In the genomic region with DNA sequence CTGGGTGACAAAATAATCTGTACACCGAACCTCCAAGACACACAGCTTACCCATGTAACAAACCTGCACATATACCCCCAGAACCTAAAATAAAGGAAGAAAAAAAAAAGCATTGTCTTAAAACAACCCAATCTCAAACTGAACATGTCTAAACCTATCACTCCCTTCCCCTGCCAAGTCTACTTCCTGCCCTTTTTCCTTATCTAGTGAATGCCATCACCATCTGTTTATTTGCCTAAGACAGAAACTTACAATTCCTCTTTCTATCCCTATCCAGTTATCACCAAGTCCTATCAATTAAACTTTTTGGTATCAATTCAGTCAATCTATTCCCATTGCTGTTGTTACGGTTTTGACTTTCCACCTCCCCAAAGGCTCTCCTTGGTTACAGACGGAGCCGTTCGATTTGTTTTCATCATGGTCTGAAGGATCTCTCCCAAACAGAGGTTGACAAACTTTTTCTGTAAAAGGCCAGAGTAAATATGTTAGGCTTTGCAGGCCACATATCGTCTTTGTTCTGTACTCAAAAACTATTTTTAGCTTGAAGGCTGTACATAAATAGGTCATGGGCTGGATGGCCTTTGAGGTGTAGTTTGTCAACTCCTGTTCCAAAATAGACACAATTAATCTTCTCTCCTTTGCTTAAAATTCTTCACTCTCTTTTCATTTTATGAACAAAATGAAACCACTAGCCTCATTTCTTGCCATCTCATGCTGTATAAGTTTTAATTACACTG, we compare ENCODE assay signal across 13 cellular contexts. TPM values are rescaled to one million over a fixed set of nuclear protein-coding genes. Genes with fewer than 3 reads are reported as not detected.
DNase-seq lines count a peak whose midpoint lies in the region; ATAC-seq, FAIRE-seq and TF ChIP-seq lines count a peak whose summit lies in the region.
"Had no signal": no experiment of that assay in that cellular context is flagged by ENCODE, and none has a peak within 500 bp of the region (broad histone marks: within the 10 kb centered on the region; RNA-seq: fewer than 3 reads in every experiment).

No MANE protein-coding gene starts in this region.

- no peak overlapping the region for H2AFZ ChIP-seq in osteoblast (ENCODE audit: low read length)

- CTCF ChIA-PET in MCF 10A (lab: Yijun Ruan, JAX), result interaction anchor here (0.7 to 1.9 kb wide), 4 partner anchors 11 to 174 kb away, joined by 3 to 8 read pairs (median 4); no protein-coding TSS in a partner anchor
- CTCF ChIA-PET in activated CD4-positive, alpha-beta memory T cell treated with anti-CD3 and anti-CD28 coated beads for 36 hours (lab: Charles Lee), result no interaction called here

- peak; percentile 48 for ATAC-seq in esophagus mucosa
- no peak for ATAC-seq in stimulated activated effector memory CD8-positive, alpha-beta T cell treated with anti-CD3 and anti-CD28 coated beads, Interleukin-12 subunit alpha, Interleukin-12 subunit beta, amount 100 ng/mL, for 72 hours

- H3K4me1 ChIP-seq in breast epithelium (no peaks in the 10 kb centered on the region), kidney (ENCODE audit: control insufficient read depth in 1 of 2, insufficient read depth in 1 of 2, low read depth in 1 of 2, low read length in 2 of 2) (no peaks in the 10 kb centered on the region), osteoblast (ENCODE audit: insufficient read depth, low read length) (no peaks in the 10 kb centered on the region)
- H3K4me1 ChIP-seq: uterus had no signal

- H3K36me3 Mint-ChIP-seq in MCF 10A (ENCODE audit: insufficient read depth, unreplicated experiment), result peaks cover 90% of the 10 kb centered on the region
- H3K36me3 Mint-ChIP-seq in activated CD4-positive, alpha-beta memory T cell treated with anti-CD3 and anti-CD28 coated beads for 36 hours, result peaks cover 70% of the 10 kb centered on the region
- peaks cover 97% of the 10 kb centered on the region for H3K36me3 Mint-ChIP-seq in stimulated activated effector memory CD8-positive, alpha-beta T cell treated with anti-CD3 and anti-CD28 coated beads, Interleukin-12 subunit alpha, Interleukin-12 subunit beta, amount 100 ng/mL, for 72 hours

- POLR2A ChIA-PET in MCF 10A (lab: Yijun Ruan, JAX), result interaction anchor here (0.7 to 5.2 kb wide), 6 partner anchors 11 to 75 kb away, joined by 3 to 40 read pairs (median 4); a partner anchor contains a TSS
- POLR2A ChIA-PET in activated CD4-positive, alpha-beta memory T cell treated with anti-CD3 and anti-CD28 coated beads for 36 hours (lab: Charles Lee), result interaction anchor here (0.7 kb wide), 1 partner anchor 13 kb away, joined by 3 read pairs; a partner anchor contains a TSS

- H3K27me3 ChIP-seq in breast epithelium (no peaks in the 10 kb centered on the region), osteoblast (ENCODE audit: insufficient read depth, low read length) (no peaks in the 10 kb centered on the region)
- H3K27me3 ChIP-seq: uterus had no signal

- H3K9ac ChIP-seq in kidney (ENCODE audit: low read length in 2 of 2), result no peak overlapping the region

- no peak overlapping the region for H3K4me2 ChIP-seq in osteoblast (ENCODE audit: insufficient read depth, low read length)

- H3K4me1 Mint-ChIP-seq in MCF 10A (ENCODE audit: insufficient read depth, unreplicated experiment), result peaks cover 13% of the 10 kb centered on the region
- peaks cover 49% of the 10 kb centered on the region for H3K4me1 Mint-ChIP-seq in activated CD4-positive, alpha-beta memory T cell treated with anti-CD3 and anti-CD28 coated beads for 36 hours (ENCODE audit: low read depth)
- peaks cover 28% of the 10 kb centered on the region for H3K4me1 Mint-ChIP-seq in stimulated activated effector memory CD8-positive, alpha-beta T cell treated with anti-CD3 and anti-CD28 coated beads, Interleukin-12 subunit alpha, Interleukin-12 subunit beta, amount 100 ng/mL, for 72 hours

- no peak for TF ChIP-seq POLR2A in breast epithelium (IDR thresholded peaks at IDR 0.05)

- TF ChIP-seq CTCF in MCF 10A (IDR thresholded peaks at IDR 0.05; ENCODE audit: unreplicated experiment) (no peak), breast epithelium (IDR thresholded peaks at IDR 0.05) (no peak), kidney (IDR thresholded peaks at IDR 0.05; ENCODE audit: borderline replicate concordance, extremely low read depth, insufficient read depth) (no peak), coronary artery (IDR thresholded peaks at IDR 0.05) (no peak), osteoblast (IDR thresholded peaks at IDR 0.05; ENCODE audit: extremely low read depth, low read depth, low read length) (no peak)

- H3K79me2 ChIP-seq in osteoblast (ENCODE audit: insufficient read depth, low read length), result peaks cover 22% of the 10 kb centered on the region

- peak; percentile 38 for DNase-seq in MCF 10A (ENCODE audit: unreplicated experiment)
- no peak for DNase-seq in breast epithelium (ENCODE audit: low spot score in 2 of 2)
- DNase-seq in activated CD4-positive, alpha-beta memory T cell treated with anti-CD3 and anti-CD28 coated beads for 36 hours, result no peak
- DNase-seq in stimulated activated effector memory CD8-positive, alpha-beta T cell treated with anti-CD3 and anti-CD28 coated beads, Interleukin-12 subunit alpha, Interleukin-12 subunit beta, amount 100 ng/mL, for 72 hours (ENCODE audit: low spot score in 2 of 2), result no peak
- DNase-seq in kidney, result no peak
- DNase-seq in coronary artery (ENCODE audit: low spot score), result no peak
- DNase-seq in osteoblast (ENCODE audit: insufficient read length, low spot score, missing footprints), result no peak
- DNase-seq: MV-4-11, NCI-H526, uterus had no signal

- no peaks in the 10 kb centered on the region for H3K9me3 ChIP-seq in breast epithelium
- no peaks in the 10 kb centered on the region for H3K9me3 ChIP-seq in kidney (ENCODE audit: control insufficient read depth in 1 of 2, low read length in 2 of 2)
- no peaks in the 10 kb centered on the region for H3K9me3 ChIP-seq in osteoblast (ENCODE audit: low read depth, low read length)
- H3K9me3 ChIP-seq: uterus had no signal

- H3K9me3 Mint-ChIP-seq in MCF 10A (ENCODE audit: unreplicated experiment), result no peaks in the 10 kb centered on the region
- no peaks in the 10 kb centered on the region for H3K9me3 Mint-ChIP-seq in activated CD4-positive, alpha-beta memory T cell treated with anti-CD3 and anti-CD28 coated beads for 36 hours
- no peaks in the 10 kb centered on the region for H3K9me3 Mint-ChIP-seq in stimulated activated effector memory CD8-positive, alpha-beta T cell treated with anti-CD3 and anti-CD28 coated beads, Interleukin-12 subunit alpha, Interleukin-12 subunit beta, amount 100 ng/mL, for 72 hours

- no peaks in the 10 kb centered on the region for H4K20me1 ChIP-seq in osteoblast (ENCODE audit: insufficient read depth, low read length)

- no TSS peak for BruUV-seq in MCF 10A (replicated peaks; lab: Mats Ljungman, UMichigan)

- H3K36me3 ChIP-seq in breast epithelium, result peaks cover 4% of the 10 kb centered on the region
- H3K36me3 ChIP-seq in kidney (ENCODE audit: control insufficient read depth in 1 of 2, insufficient read depth in 2 of 2, low read length in 2 of 2), result peaks cover 30 to 40% of the 10 kb centered on the region in 2 donors
- H3K36me3 ChIP-seq in osteoblast (ENCODE audit: insufficient read depth, low read length), result peaks cover 60% of the 10 kb centered on the region
- H3K36me3 ChIP-seq: uterus had no signal

- no peak for FAIRE-seq in kidney (lab: Jason Lieb, UNC)

- H3K27ac ChIP-seq in breast epithelium (no peak overlapping the region), kidney (ENCODE audit: low read depth in 2 of 2, low read length in 2 of 2) (no peak overlapping the region), coronary artery (no peak overlapping the region), osteoblast (ENCODE audit: low read depth, low read length) (no peak overlapping the region)
- H3K27ac ChIP-seq: HL-60 had no signal

- no peak overlapping the region for H3K4me3 ChIP-seq in breast epithelium
- H3K4me3 ChIP-seq in kidney (ENCODE audit: low read length in 2 of 2), result no peak overlapping the region
- H3K4me3 ChIP-seq in coronary artery, result no peak overlapping the region
- no peak overlapping the region for H3K4me3 ChIP-seq in osteoblast (ENCODE audit: insufficient read depth, low read length)
- H3K4me3 ChIP-seq: skin epidermis, uterus had no signal

- peak overlapping the region; percentile 80 for H3K27ac Mint-ChIP-seq in MCF 10A (ENCODE audit: low read depth, unreplicated experiment)
- H3K27ac Mint-ChIP-seq in activated CD4-positive, alpha-beta memory T cell treated with anti-CD3 and anti-CD28 coated beads for 36 hours, result peak overlapping the region; percentile 66
- peak overlapping the region; percentile 73 for H3K27ac Mint-ChIP-seq in stimulated activated effector memory CD8-positive, alpha-beta T cell treated with anti-CD3 and anti-CD28 coated beads, Interleukin-12 subunit alpha, Interleukin-12 subunit beta, amount 100 ng/mL, for 72 hours

- intact Hi-C loops in MCF 10A (cut with micrococcal nuclease) (no loop called here), breast epithelium (cut with DNase I; ENCODE audit: low total_unique reads) (no loop called here), kidney (cut with DNase I) (no loop called here)
- intact Hi-C loops in activated CD4-positive, alpha-beta memory T cell treated with anti-CD3 and anti-CD28 coated beads for 36 hours (cut with micrococcal nuclease), result no loop called here

- H3K4me3 Mint-ChIP-seq in MCF 10A (ENCODE audit: unreplicated experiment), result no peak overlapping the region
- H3K4me3 Mint-ChIP-seq in activated CD4-positive, alpha-beta memory T cell treated with anti-CD3 and anti-CD28 coated beads for 36 hours, result no peak overlapping the region
- no peak overlapping the region for H3K4me3 Mint-ChIP-seq in stimulated activated effector memory CD8-positive, alpha-beta T cell treated with anti-CD3 and anti-CD28 coated beads, Interleukin-12 subunit alpha, Interleukin-12 subunit beta, amount 100 ng/mL, for 72 hours

- no peaks in the 10 kb centered on the region for H3K27me3 Mint-ChIP-seq in MCF 10A (ENCODE audit: insufficient read depth, unreplicated experiment)
- no peaks in the 10 kb centered on the region for H3K27me3 Mint-ChIP-seq in activated CD4-positive, alpha-beta memory T cell treated with anti-CD3 and anti-CD28 coated beads for 36 hours

RNA-seq across cellular contexts. Expression of a gene that starts 12.1 kb away (rescaled TPM):
- total RNA-seq in MCF 10A (2022) (38.7 and 41.8 TPM in 2 replicates), breast epithelium (10 to 100 TPM; 31.2 to 66.6 (median 49.8) TPM), esophagus mucosa (20.8 TPM), kidney (32.4 TPM), osteoblast (28.2 and 32.4 TPM in 2 replicates)
- 10 to 100 TPM; 45.6 to 47.1 TPM for total RNA-seq in activated CD4-positive, alpha-beta memory T cell treated with anti-CD3 and anti-CD28 coated beads for 36 hours
- polyA plus RNA-seq in kidney (ENCODE audit: insufficient read depth, low read depth, low replicate concordance), result 10.8 TPM

RNA-seq across cellular contexts. Expression of a gene that starts 12.7 kb away (rescaled TPM):
- 1.5 and 4.2 TPM in 2 replicates for total RNA-seq in MCF 10A (2022)
- 1 to 10 TPM; 3.9 to 6.1 (median 4.5) TPM for total RNA-seq in breast epithelium
- 10 to 100 TPM; 21.8 to 23.5 TPM for total RNA-seq in activated CD4-positive, alpha-beta memory T cell treated with anti-CD3 and anti-CD28 coated beads for 36 hours
- total RNA-seq in esophagus mucosa, result 8.2 TPM
- total RNA-seq in kidney, result 4.2 TPM
- polyA plus RNA-seq in kidney (ENCODE audit: insufficient read depth, low read depth, low replicate concordance), result 1.2 TPM
- total RNA-seq in osteoblast, result 4.7 and 5.4 TPM in 2 replicates

RNA-seq across cellular contexts. Expression of a gene that starts 19.6 kb away (rescaled TPM):
- total RNA-seq in MCF 10A (2022), result 390 and 403 TPM in 2 replicates
- 100 to 1,000 TPM in 2 of 3 donors, 10 to 100 TPM in 1; 56.5 to 111 (median 111) TPM for total RNA-seq in breast epithelium
- total RNA-seq in activated CD4-positive, alpha-beta memory T cell treated with anti-CD3 and anti-CD28 coated beads for 36 hours, result 100 to 1,000 TPM; 212 to 222 TPM
- 95.2 TPM for total RNA-seq in esophagus mucosa
- total RNA-seq in kidney, result 98.3 TPM
- 30.7 TPM for polyA plus RNA-seq in kidney (ENCODE audit: insufficient read depth, low read depth, low replicate concordance)
- 491 and 529 TPM in 2 replicates for total RNA-seq in osteoblast
